In the genomic region with DNA sequence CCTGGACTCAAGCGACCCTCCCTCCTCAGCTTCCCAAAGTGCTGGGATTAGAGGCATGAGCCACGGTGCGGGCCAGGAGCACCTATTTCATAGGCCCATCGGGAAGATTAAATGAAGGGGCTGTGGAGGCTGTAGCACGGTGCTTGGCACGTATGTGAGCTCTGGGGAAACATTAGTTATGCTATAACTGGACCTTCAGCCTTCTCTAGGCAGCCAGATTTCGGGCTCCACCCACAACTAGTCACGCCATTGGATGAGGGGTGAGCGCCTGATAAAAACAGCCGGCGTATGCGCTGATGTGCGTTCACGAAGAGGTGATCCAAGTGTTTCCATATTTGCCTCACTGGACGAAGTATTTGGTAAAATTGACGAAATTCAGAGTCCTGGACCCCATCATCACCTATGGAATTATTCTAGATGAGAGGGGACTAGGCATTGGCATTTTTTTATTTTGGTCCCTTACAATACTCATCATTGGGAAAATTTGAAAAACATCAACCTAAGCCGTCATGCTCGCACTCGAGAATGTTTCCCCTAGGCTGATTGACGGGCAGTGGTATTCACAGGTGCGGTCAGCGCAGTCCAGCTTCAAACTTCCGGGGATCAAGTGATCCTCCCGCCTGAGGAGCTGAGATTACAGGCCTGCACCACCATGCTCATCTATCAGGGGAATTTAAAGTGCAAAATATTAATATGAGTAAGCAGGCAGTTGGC, we compare ENCODE assay signal across 1 cellular context.
A peak's percentile ranks its signal among the peaks of the same experiment; 100 is the strongest.
TF ChIP-seq lines count a peak whose summit lies in the region.

No MANE protein-coding gene starts in this region.

TF ChIP-seq in HepG2, 621 proteins besides CTCF, POLR2A, EP300 and RAD21:
- 0 out of 2 replicates have a peak, but pooled peaks have one; percentile 30 for TF ChIP-seq ZNF274 (CRISPR knock-in tag; IDR thresholded peaks at IDR 0.05)
- no peak for TF ChIP-seq ZNF75D (CRISPR knock-in tag; IDR thresholded peaks at IDR 0.05; ENCODE audit: borderline replicate concordance)
